Comparison of ENCODE assay signal across 8 cellular contexts in genomic region chr7:148084138-148084537, GRCh38.
A peak's percentile ranks its signal among the peaks of the same experiment; 100 is the strongest.
DNase-seq lines count a peak whose midpoint lies in the region; ATAC-seq and TF ChIP-seq lines count a peak whose summit lies in the region.

No MANE protein-coding gene starts in this region.

- no peaks in the 10 kb centered on the region for H3K4me1 Mint-ChIP-seq in activated naive CD4-positive, alpha-beta T cell treated with anti-CD3 and anti-CD28 coated beads, Interleukin-2, amount 10 ng/mL, durations not matched to agents 7 days and 5 days

- in situ Hi-C loops in astrocyte of the spinal cord (cut with HindIII; ENCODE audit: low sequenced_read_pairs): no loop called here

- H3K4me3 ChIP-seq in astrocyte of the spinal cord (ENCODE audit: low read depth, low read length) (no peak overlapping the region), thoracic aorta (peak overlapping the region; percentile 2)

- no peak overlapping the region for H3K4me3 Mint-ChIP-seq in activated naive CD4-positive, alpha-beta T cell treated with anti-CD3 and anti-CD28 coated beads, Interleukin-2, amount 10 ng/mL, durations not matched to agents 7 days and 5 days

- no peaks in the 10 kb centered on the region for H3K9me3 ChIP-seq in thoracic aorta

- peak; percentile 37 for DNase-seq in activated naive CD4-positive, alpha-beta T cell treated with anti-CD3 and anti-CD28 coated beads, Interleukin-2, amount 10 ng/mL, durations not matched to agents 7 days and 5 days
- no peak for DNase-seq in activated naive CD4-positive, alpha-beta T cell treated with Interleukin-2 at 50 U/mL for 16 hours
- peak; percentile 67 for DNase-seq in NCI-H446 treated with DMSO at 0.1 percent for 48 hours (lab: John Stamatoyannopoulos, UW)
- peak; percentile 31 for DNase-seq in astrocyte of the spinal cord (ENCODE audit: low read depth, low spot score)
- DNase-seq in iris pigment epithelial cell (ENCODE audit: low read depth): peak; percentile 45
- no peak for DNase-seq in thoracic aorta (ENCODE audit: low spot score)

- H3K27me3 ChIP-seq in thoracic aorta (replicated peaks; ENCODE audit: insufficient read depth): no peaks in the 10 kb centered on the region

- ATAC-seq in HG03175 (IDR thresholded peaks at IDR 0.05; ENCODE audit: unreplicated experiment) (peak; percentile 51), thoracic aorta (ENCODE audit: insufficient number of reproducible peaks, low FRiP score, low read depth) (no peak), HG02973 (IDR thresholded peaks at IDR 0.05; ENCODE audit: unreplicated experiment) (no peak)

- H3K27me3 Mint-ChIP-seq in activated naive CD4-positive, alpha-beta T cell treated with anti-CD3 and anti-CD28 coated beads, Interleukin-2, amount 10 ng/mL, durations not matched to agents 7 days and 5 days: peaks cover 4% of the 10 kb centered on the region

- peaks cover 0 to 9% of the 10 kb centered on the region in 2 donors for H3K4me1 ChIP-seq in thoracic aorta (ENCODE audit: control insufficient read depth in 1 of 2, low read depth in 2 of 2)

- CTCF ChIA-PET in activated naive CD4-positive, alpha-beta T cell treated with anti-CD3 and anti-CD28 coated beads, Interleukin-2, amount 10 ng/mL, durations not matched to agents 7 days and 5 days (lab: Charles Lee): no interaction called here

- no peaks in the 10 kb centered on the region for H3K36me3 Mint-ChIP-seq in activated naive CD4-positive, alpha-beta T cell treated with anti-CD3 and anti-CD28 coated beads, Interleukin-2, amount 10 ng/mL, durations not matched to agents 7 days and 5 days

- TF ChIP-seq CTCF in astrocyte of the spinal cord (IDR thresholded peaks at IDR 0.05; ENCODE audit: low read depth, low read length): peak; percentile 58
- TF ChIP-seq CTCF in thoracic aorta (IDR thresholded peaks at IDR 0.05): peak; percentile 52

- no peak overlapping the region for H3K27ac Mint-ChIP-seq in activated naive CD4-positive, alpha-beta T cell treated with anti-CD3 and anti-CD28 coated beads, Interleukin-2, amount 10 ng/mL, durations not matched to agents 7 days and 5 days

- H3K27ac ChIP-seq in thoracic aorta: no peak overlapping the region

- no peaks in the 10 kb centered on the region for H3K9me3 Mint-ChIP-seq in activated naive CD4-positive, alpha-beta T cell treated with anti-CD3 and anti-CD28 coated beads, Interleukin-2, amount 10 ng/mL, durations not matched to agents 7 days and 5 days

- no peaks in the 10 kb centered on the region for H3K36me3 ChIP-seq in thoracic aorta

Comparison
In these comparisons a context has a peak if more than half of its experiments do, and no peak if none do; other contexts are left out.
1. DNase-seq: peak in activated naive CD4-positive, alpha-beta T cell treated with anti-CD3 and anti-CD28 coated beads, Interleukin-2, amount 10 ng/mL, durations not matched to agents 7 days and 5 days (single experiment), NCI-H446 treated with DMSO at 0.1 percent for 48 hours (single experiment), astrocyte of the spinal cord (single experiment) and iris pigment epithelial cell (single experiment); none in activated naive CD4-positive, alpha-beta T cell treated with Interleukin-2 at 50 U/mL for 16 hours (single experiment) and thoracic aorta (single experiment).